ENCODE assay signal across 9 cellular contexts in the genomic region with DNA sequence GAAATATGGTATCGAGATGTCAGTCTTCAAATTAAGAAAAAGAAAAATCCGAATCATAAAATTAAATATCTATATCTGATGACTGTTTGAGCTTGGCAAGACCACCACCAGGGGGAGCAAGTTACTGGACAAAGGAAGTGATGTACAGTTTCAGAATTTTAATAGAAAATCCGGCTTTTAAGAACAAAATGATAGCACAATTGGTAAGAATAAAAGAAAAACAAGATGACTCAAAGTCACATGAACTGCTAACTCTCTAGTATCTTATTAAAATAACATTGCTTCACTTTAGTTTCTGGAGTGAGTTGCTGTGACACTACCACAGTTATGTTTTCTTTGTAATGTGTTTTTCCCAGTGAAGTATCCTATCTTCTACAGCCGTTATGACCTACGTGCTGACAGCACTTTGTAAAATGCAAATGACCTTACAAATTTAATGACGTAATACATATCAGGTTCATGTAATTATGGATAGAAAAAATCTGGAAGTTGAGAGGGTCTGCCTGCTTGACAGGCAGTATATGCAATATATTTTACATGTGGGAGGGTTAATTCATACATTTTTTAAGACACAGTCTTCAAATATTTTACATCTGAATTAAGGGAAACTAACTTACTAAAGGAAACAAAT.
DNase-seq lines count a peak whose midpoint lies in the region; ATAC-seq and TF ChIP-seq lines count a peak whose summit lies in the region.
"Had no signal": no experiment of that assay in that cellular context is flagged by ENCODE, and none has a peak within 500 bp of the region (broad histone marks: within the 10 kb centered on the region; RNA-seq: fewer than 3 reads in every experiment).

No MANE protein-coding gene starts in this region.

- H3K36me3 ChIP-seq in body of pancreas (replicated peaks in 1 of 2; ENCODE audit: insufficient read depth in 1 of 2, low read depth in 2 of 2) (no peaks in the 10 kb centered on the region), tibial nerve (no peaks in the 10 kb centered on the region)
- H3K36me3 ChIP-seq: BLaER1 treated with 17β-estradiol and CSF1 and Interleukin-3, amounts not matched to agents 10 nM and 100 nM had no signal

- H3K27me3 ChIP-seq in body of pancreas (no peaks in the 10 kb centered on the region), tibial nerve (no peaks in the 10 kb centered on the region)
- H3K27me3 ChIP-seq: BLaER1 treated with 17β-estradiol and CSF1 and Interleukin-3, amounts not matched to agents 10 nM and 100 nM had no signal

- H3K4me3 ChIP-seq in body of pancreas (no peak overlapping the region), tibial nerve (no peak overlapping the region)
- H3K4me3 ChIP-seq: BLaER1 treated with 17β-estradiol and CSF1 and Interleukin-3, amounts not matched to agents 10 nM and 100 nM had no signal

- ATAC-seq in body of pancreas, result no peak
- ATAC-seq in left lobe of liver, result peak; percentile 48
- ATAC-seq in GM18873 (IDR thresholded peaks at IDR 0.05; ENCODE audit: low FRiP score, unreplicated experiment), result no peak

- 8 to 12% methylated on average over 6 of the region's 6 CpGs for WGBS in body of pancreas, 2 donors
- 14 to 21% methylated on average over 6 of the region's 6 CpGs for WGBS in tibial nerve, 2 donors

- no peaks in the 10 kb centered on the region for H3K9me3 ChIP-seq in body of pancreas
- H3K9me3 ChIP-seq in tibial nerve, result no peaks in the 10 kb centered on the region
- H3K9me3 ChIP-seq: BLaER1 treated with 17β-estradiol and CSF1 and Interleukin-3, amounts not matched to agents 10 nM and 100 nM had no signal

- DNase-seq in NCI-H1417 (lab: John Stamatoyannopoulos, UW), result peak; percentile 22 to 68 (median 30)
- DNase-seq in NCI-H1417 treated with DMSO at 0.1 percent for 48 hours (lab: John Stamatoyannopoulos, UW), result no peak
- peak; percentile 17 for DNase-seq in H4 (ENCODE audit: low spot score)
- DNase-seq in NCI-H2171 (lab: John Stamatoyannopoulos, UW), result peak; percentile 47
- DNase-seq in body of pancreas, result peak; percentile 55 to 70 (median 64)
- DNase-seq in left lobe of liver (ENCODE audit: low spot score), result no peak
- DNase-seq in tibial nerve (ENCODE audit: low spot score in 2 of 2), result peak; percentile 25 to 70

- TF ChIP-seq CTCF in body of pancreas (IDR thresholded peaks at IDR 0.05), result peak; percentile 56 to 81 (median 66)
- TF ChIP-seq CTCF in tibial nerve (IDR thresholded peaks at IDR 0.05), result peak; percentile 32 to 54 (median 48)

- no peak overlapping the region for H3K27ac ChIP-seq in body of pancreas
- H3K27ac ChIP-seq in tibial nerve, result no peak overlapping the region
- H3K27ac ChIP-seq: BLaER1 treated with 17β-estradiol and CSF1 and Interleukin-3, amounts not matched to agents 10 nM and 100 nM had no signal

- TF ChIP-seq EP300 in tibial nerve (IDR thresholded peaks at IDR 0.05), result no peak

- intact Hi-C loops in body of pancreas (cut with DNase I), result loop anchor here (10.0 kb wide), 1 partner anchor 1147 kb away; no protein-coding TSS in a partner anchor

- TF ChIP-seq POLR2A in body of pancreas (IDR thresholded peaks at IDR 0.05) (no peak), tibial nerve (IDR thresholded peaks at IDR 0.05) (no peak)

- H3K4me1 ChIP-seq in body of pancreas (no peaks in the 10 kb centered on the region), tibial nerve (no peaks in the 10 kb centered on the region)

Comparison
In these comparisons a context has a peak if more than half of its experiments do, and no peak if none do; other contexts are left out.
1. DNase-seq: peak in NCI-H1417 (3 of 3), H4 (single experiment), NCI-H2171 (single experiment), body of pancreas (4 of 4) and tibial nerve (2 of 2); none in NCI-H1417 treated with DMSO at 0.1 percent for 48 hours (single experiment) and left lobe of liver (single experiment).